ENCODE assay signal across 27 cellular contexts in genomic region chr6:75167851-75168250, GRCh38. TPM values are rescaled to one million over a fixed set of nuclear protein-coding genes. Genes with fewer than 3 reads are reported as not detected.
"Had no signal": no experiment of that assay in that cellular context is flagged by ENCODE, and none has a peak within 500 bp of the region (broad histone marks: within the 10 kb centered on the region; RNA-seq: fewer than 3 reads in every experiment).

No MANE protein-coding gene starts in this region.

- DNase-seq: activated CD4-positive, alpha-beta T cell treated with anti-CD3 and anti-CD28 coated beads for 48 hours; activated CD4-positive, alpha-beta T cell treated with anti-CD3 and anti-CD28 coated beads, Interleukin-2, amount 50 U/mL, for 48 hours; activated CD8-positive, alpha-beta memory T cell treated with anti-CD3 and anti-CD28 coated beads, Interleukin-2, amount 50 U/mL, for 4 hours; activated gamma-delta T cell; activated naive CD4-positive, alpha-beta T cell treated with anti-CD3 and anti-CD28 coated beads, Interleukin-2, amount 10 ng/mL, durations not matched to agents 7 days and 5 days; activated naive CD8-positive, alpha-beta T cell treated with anti-CD3 and anti-CD28 coated beads, Interleukin-2, amount 10 ng/mL, durations not matched to agents 7 days and 5 days; activated T-cell treated with anti-CD3 and anti-CD28 coated beads, Interleukin-2, amount 50 U/mL, for 1 hour; caudate nucleus; endodermal cell; foreskin keratinocyte; left ventricle myocardium inferior; midbrain; naive thymus-derived CD4-positive, alpha-beta T cell; psoas muscle; stimulated activated CD4-positive, alpha-beta T cell treated with anti-CD3 and anti-CD28 coated beads, Interleukin-4, amount 100 ng/mL, for 24 hours; stimulated activated naive CD8-positive, alpha-beta T cell treated with anti-CD3 and anti-CD28 coated beads, Interleukin-15, amount 100 ng/mL, for 72 hours; substantia nigra; thyroid gland; upper lobe of right lung had no signal

- H3K9ac ChIP-seq: parathyroid adenoma had no signal

- ATAC-seq: esophagus mucosa; foreskin keratinocyte; naive thymus-derived CD4-positive, alpha-beta T cell; psoas muscle; stimulated activated memory B cell treated with anti-CD40 and anti-IgM and Interleukin-4, amounts not matched to agents 10 μg/mL and 1 μg/mL and 100 μg/mL, for 72 hours; stimulated activated naive CD8-positive, alpha-beta T cell treated with anti-CD3 and anti-CD28 coated beads, Interleukin-15, amount 100 ng/mL, for 72 hours; upper lobe of right lung had no signal

- H3K79me2 ChIP-seq: parathyroid adenoma had no signal

- H3K4me1 Mint-ChIP-seq: activated naive CD4-positive, alpha-beta T cell treated with anti-CD3 and anti-CD28 coated beads, Interleukin-2, amount 10 ng/mL, durations not matched to agents 7 days and 5 days; activated naive CD8-positive, alpha-beta T cell treated with anti-CD3 and anti-CD28 coated beads, Interleukin-2, amount 10 ng/mL, durations not matched to agents 7 days and 5 days; naive thymus-derived CD4-positive, alpha-beta T cell; stimulated activated memory B cell treated with anti-CD40 and anti-IgM and Interleukin-4, amounts not matched to agents 10 μg/mL and 1 μg/mL and 100 μg/mL, for 72 hours; stimulated activated naive CD8-positive, alpha-beta T cell treated with anti-CD3 and anti-CD28 coated beads, Interleukin-15, amount 100 ng/mL, for 72 hours had no signal

- H3K27me3 ChIP-seq: ascending aorta, foreskin keratinocyte, right atrium auricular region, thyroid gland, upper lobe of right lung had no signal

- H3K27ac Mint-ChIP-seq: activated naive CD4-positive, alpha-beta T cell treated with anti-CD3 and anti-CD28 coated beads, Interleukin-2, amount 10 ng/mL, durations not matched to agents 7 days and 5 days; activated naive CD8-positive, alpha-beta T cell treated with anti-CD3 and anti-CD28 coated beads, Interleukin-2, amount 10 ng/mL, durations not matched to agents 7 days and 5 days; dendritic cell treated with granulocyte-macrophage colony-stimulating factor and Interleukin-4, amounts not matched to agents 40 ng/mL and 50 ng/mL, for 4 days; endodermal cell; naive thymus-derived CD4-positive, alpha-beta T cell; stimulated activated memory B cell treated with anti-CD40 and anti-IgM and Interleukin-4, amounts not matched to agents 10 μg/mL and 1 μg/mL and 100 μg/mL, for 72 hours; stimulated activated naive CD8-positive, alpha-beta T cell treated with anti-CD3 and anti-CD28 coated beads, Interleukin-15, amount 100 ng/mL, for 72 hours had no signal

- H3K9me3 ChIP-seq: ascending aorta, left ventricle myocardium inferior, psoas muscle, right atrium auricular region, thyroid gland, upper lobe of right lung had no signal

- H3K4me1 ChIP-seq: parathyroid adenoma, psoas muscle, right atrium auricular region, thyroid gland, upper lobe of right lung had no signal

- H3K27ac ChIP-seq: ascending aorta, foreskin keratinocyte, left ventricle myocardium inferior, parathyroid adenoma, psoas muscle, right atrium auricular region, thyroid gland, upper lobe of right lung had no signal

- H3K4me3 Mint-ChIP-seq: activated naive CD4-positive, alpha-beta T cell treated with anti-CD3 and anti-CD28 coated beads, Interleukin-2, amount 10 ng/mL, durations not matched to agents 7 days and 5 days; activated naive CD8-positive, alpha-beta T cell treated with anti-CD3 and anti-CD28 coated beads, Interleukin-2, amount 10 ng/mL, durations not matched to agents 7 days and 5 days; dendritic cell treated with granulocyte-macrophage colony-stimulating factor and Interleukin-4, amounts not matched to agents 40 ng/mL and 50 ng/mL, for 4 days; endodermal cell; naive thymus-derived CD4-positive, alpha-beta T cell; stimulated activated memory B cell treated with anti-CD40 and anti-IgM and Interleukin-4, amounts not matched to agents 10 μg/mL and 1 μg/mL and 100 μg/mL, for 72 hours; stimulated activated naive CD8-positive, alpha-beta T cell treated with anti-CD3 and anti-CD28 coated beads, Interleukin-15, amount 100 ng/mL, for 72 hours had no signal

- H3K36me3 ChIP-seq: ascending aorta, left ventricle myocardium inferior, right atrium auricular region, thyroid gland, upper lobe of right lung had no signal

- H3K9me3 Mint-ChIP-seq: activated naive CD4-positive, alpha-beta T cell treated with anti-CD3 and anti-CD28 coated beads, Interleukin-2, amount 10 ng/mL, durations not matched to agents 7 days and 5 days; activated naive CD8-positive, alpha-beta T cell treated with anti-CD3 and anti-CD28 coated beads, Interleukin-2, amount 10 ng/mL, durations not matched to agents 7 days and 5 days; dendritic cell treated with granulocyte-macrophage colony-stimulating factor and Interleukin-4, amounts not matched to agents 40 ng/mL and 50 ng/mL, for 4 days; endodermal cell; stimulated activated memory B cell treated with anti-CD40 and anti-IgM and Interleukin-4, amounts not matched to agents 10 μg/mL and 1 μg/mL and 100 μg/mL, for 72 hours; stimulated activated naive CD8-positive, alpha-beta T cell treated with anti-CD3 and anti-CD28 coated beads, Interleukin-15, amount 100 ng/mL, for 72 hours had no signal

- H3K36me3 Mint-ChIP-seq: activated naive CD4-positive, alpha-beta T cell treated with anti-CD3 and anti-CD28 coated beads, Interleukin-2, amount 10 ng/mL, durations not matched to agents 7 days and 5 days; activated naive CD8-positive, alpha-beta T cell treated with anti-CD3 and anti-CD28 coated beads, Interleukin-2, amount 10 ng/mL, durations not matched to agents 7 days and 5 days; naive thymus-derived CD4-positive, alpha-beta T cell; stimulated activated memory B cell treated with anti-CD40 and anti-IgM and Interleukin-4, amounts not matched to agents 10 μg/mL and 1 μg/mL and 100 μg/mL, for 72 hours had no signal

- H3K27me3 Mint-ChIP-seq: activated naive CD4-positive, alpha-beta T cell treated with anti-CD3 and anti-CD28 coated beads, Interleukin-2, amount 10 ng/mL, durations not matched to agents 7 days and 5 days; activated naive CD8-positive, alpha-beta T cell treated with anti-CD3 and anti-CD28 coated beads, Interleukin-2, amount 10 ng/mL, durations not matched to agents 7 days and 5 days; dendritic cell treated with granulocyte-macrophage colony-stimulating factor and Interleukin-4, amounts not matched to agents 40 ng/mL and 50 ng/mL, for 4 days; stimulated activated memory B cell treated with anti-CD40 and anti-IgM and Interleukin-4, amounts not matched to agents 10 μg/mL and 1 μg/mL and 100 μg/mL, for 72 hours had no signal

- H3K4me3 ChIP-seq: ascending aorta, left ventricle myocardium inferior, psoas muscle, right atrium auricular region, thyroid gland, upper lobe of right lung had no signal

- H2AFZ ChIP-seq: parathyroid adenoma had no signal

RNA-seq across cellular contexts. Expression of gene COL12A1, which starts 38.0 kb away (rescaled TPM):
- total RNA-seq: activated CD8-positive, alpha-beta memory T cell treated with anti-CD3 and anti-CD28 coated beads for 36 hours; activated naive CD8-positive, alpha-beta T cell treated with anti-CD3 and anti-CD28 coated beads, Interleukin-2, amount 10 ng/mL, durations not matched to agents 7 days and 5 days; T-helper 1 cell treated with Interleukin-12 subunit alpha and Interleukin-12 subunit beta and Interleukin-4 antibody, amounts not matched to agents 30 ng/mL and 1 ng/mL, for 36 hours had no signal
